ENCODE assay signal across 8 cellular contexts in genomic region chr1:183416850-183417690, GRCh38. TPM values are rescaled to one million over a fixed set of nuclear protein-coding genes. Genes with fewer than 3 reads are reported as not detected.
DNase-seq lines count a peak whose midpoint lies in the region; ATAC-seq, FAIRE-seq and TF ChIP-seq lines count a peak whose summit lies in the region.

No MANE protein-coding gene starts in this region.

- peaks cover 11% of the 10 kb centered on the region; the same call in 1 of the 2 replicates for H3K4me1 ChIP-seq in Caco-2

- peak overlapping the region; percentile 68 for H3K4me3 ChIP-seq in Caco-2 (ENCODE audit: low read depth, low read length)

- H3K4me1 Mint-ChIP-seq in Caco-2 (ENCODE audit: low read depth, unreplicated experiment), result peaks cover 30% of the 10 kb centered on the region

- POLR2A ChIA-PET in Caco-2 (lab: Charles Lee), result no interaction called here

- CTCF ChIA-PET in Caco-2 (lab: Charles Lee), result no interaction called here

- TF ChIP-seq CTCF in Caco-2 (IDR thresholded peaks at IDR 0.05; ENCODE audit: insufficient read depth in 1 of 2, low read depth in 1 of 2, low read length in 1 of 2, severe bottlenecking in 1 of 2, unreplicated experiment in 1 of 2), result no peak

- peak overlapping the region; percentile 79 for H3K4me3 Mint-ChIP-seq in Caco-2 (ENCODE audit: unreplicated experiment)

- FAIRE-seq in H54 (lab: Jason Lieb, UNC), result no peak

- no peaks in the 10 kb centered on the region for H3K27me3 Mint-ChIP-seq in Caco-2 (ENCODE audit: insufficient read depth, unreplicated experiment)

- H3K27ac Mint-ChIP-seq in Caco-2 (ENCODE audit: unreplicated experiment), result no peak overlapping the region

- peak; percentile 79 for ATAC-seq in esophagus mucosa
- ATAC-seq in GM18502 (IDR thresholded peaks at IDR 0.05; ENCODE audit: poor library complexity, unreplicated experiment), result no peak

- H3K9me3 ChIP-seq in Caco-2, result no peaks in the 10 kb centered on the region

- no peaks in the 10 kb centered on the region for H3K27me3 ChIP-seq in Caco-2 (replicated peaks; ENCODE audit: control insufficient read depth, insufficient read depth, low read length)

- H3K9me3 Mint-ChIP-seq in Caco-2 (ENCODE audit: unreplicated experiment), result no peaks in the 10 kb centered on the region

- BruUV-seq in Caco-2 (replicated peaks; lab: Mats Ljungman, UMichigan), result no TSS peak

- no peak for TF ChIP-seq POLR2A in H54 (IDR thresholded peaks at IDR 0.05; ENCODE audit: low read depth, low read length)

- no peaks in the 10 kb centered on the region for H3K36me3 Mint-ChIP-seq in Caco-2 (ENCODE audit: insufficient read depth, unreplicated experiment)

- intact Hi-C loops in Caco-2 (cut with micrococcal nuclease; ENCODE audit: unreplicated experiment), result no loop called here

- peak in 1 of 2 experiments; percentile 34 for DNase-seq in Caco-2
- DNase-seq in NCI-H1694 (lab: John Stamatoyannopoulos, UW), result peak; percentile 59
- DNase-seq in activated CD8-positive, alpha-beta memory T cell treated with anti-CD3 and anti-CD28 coated beads, Interleukin-2, amount 50 U/mL, for 48 hours, result peak; percentile 70
- peak; percentile 48 for DNase-seq in midbrain (lab: John Stamatoyannopoulos, UW)
- peak; percentile 2 for DNase-seq in stimulated activated naive CD4-positive, alpha-beta T cell treated with Interleukin-2 at 50 U/mL for 16 hours (lab: John Stamatoyannopoulos, UW)
- DNase-seq in H54 (ENCODE audit: insufficient read length, low spot score), result no peak

- H3K36me3 ChIP-seq in Caco-2 (ENCODE audit: control insufficient read depth, insufficient read depth, low read length), result no peaks in the 10 kb centered on the region

RNA-seq across cellular contexts. Expression of gene NMNAT2, which starts 1.1 kb away (rescaled TPM):
- total RNA-seq in Caco-2 (2022) (16.4 and 20.1 TPM in 2 replicates), esophagus mucosa (0.04 TPM)

RNA-seq across cellular contexts. Expression of gene SMG7, which starts 55.2 kb away (rescaled TPM):
- total RNA-seq in Caco-2 (2022) (57.8 and 60.2 TPM in 2 replicates), esophagus mucosa (34.8 TPM)

Comparison
In these comparisons a context has a peak if more than half of its experiments do, and no peak if none do; other contexts are left out.
1. RNA of gene NMNAT2, which starts 1.1 kb away (total RNA-seq): 16.4 to 20.1 TPM in Caco-2; 0.04 TPM in esophagus mucosa (single experiment); every median in the first group is over 10 times any median in the second.